In genomic region chr21:46456750-46457149, GRCh38 we compare ENCODE assay signal across 12 cellular contexts. TPM values are rescaled to one million over a fixed set of nuclear protein-coding genes. Genes with fewer than 3 reads are reported as not detected.
DNase-seq lines count a peak whose midpoint lies in the region; ATAC-seq, FAIRE-seq and TF ChIP-seq lines count a peak whose summit lies in the region.
"Had no signal": no experiment of that assay in that cellular context is flagged by ENCODE, and none has a peak within 500 bp of the region (broad histone marks: within the 10 kb centered on the region; RNA-seq: fewer than 3 reads in every experiment).

No MANE protein-coding gene starts in this region.

- H3K36me3 Mint-ChIP-seq in CD4-positive, CD25-positive, alpha-beta regulatory T cell: no peaks in the 10 kb centered on the region
- peaks cover 7% of the 10 kb centered on the region for H3K36me3 Mint-ChIP-seq in astrocyte (ENCODE audit: low read depth, unreplicated experiment)

- peaks cover 17 to 61% (median 43%) of the 10 kb centered on the region in 4 donors for H3K4me1 Mint-ChIP-seq in CD4-positive, CD25-positive, alpha-beta regulatory T cell
- peaks cover 18% of the 10 kb centered on the region for H3K4me1 Mint-ChIP-seq in astrocyte (ENCODE audit: low read depth, unreplicated experiment)

- no peaks in the 10 kb centered on the region for H3K9me3 ChIP-seq in CD4-positive, CD25-positive, alpha-beta regulatory T cell (ENCODE audit: control insufficient read depth in 2 of 2, low read length in 2 of 2)
- H3K9me3 ChIP-seq in HEK293 (ENCODE audit: control insufficient read depth, insufficient read depth, low read depth, low read length): no peaks in the 10 kb centered on the region
- H3K9me3 ChIP-seq in astrocyte (ENCODE audit: insufficient read depth, low read depth, low read length): no peaks in the 10 kb centered on the region
- no peaks in the 10 kb centered on the region for H3K9me3 ChIP-seq in muscle layer of duodenum (ENCODE audit: control insufficient read depth in 1 of 2, low read length in 2 of 2)
- no peaks in the 10 kb centered on the region for H3K9me3 ChIP-seq in ovary
- H3K9me3 ChIP-seq: thoracic aorta had no signal

- no peak for TF ChIP-seq POLR2A in ovary (IDR thresholded peaks at IDR 0.05)

- DNase-seq in CD4-positive, CD25-positive, alpha-beta regulatory T cell: no peak
- DNase-seq in astrocyte (ENCODE audit: low read depth): no peak
- DNase-seq in ovary: no peak
- no peak for DNase-seq in nucleus accumbens (lab: John Stamatoyannopoulos, UW)
- DNase-seq: NCI-H1694; occipital lobe; stimulated activated CD4-positive, alpha-beta T cell treated with anti-CD3 and anti-CD28 coated beads, Interleukin-2, amount 100 ng/mL, for 48 hours had no signal

- peaks cover 22% of the 10 kb centered on the region for H4K20me1 ChIP-seq in astrocyte (ENCODE audit: insufficient read depth, low read length)

- H3K27ac Mint-ChIP-seq in CD4-positive, CD25-positive, alpha-beta regulatory T cell: peak overlapping the region; percentile 38 to 93 (median 69)
- H3K27ac Mint-ChIP-seq in astrocyte (ENCODE audit: unreplicated experiment): no peak overlapping the region

- POLR2A ChIA-PET in HEK293 (lab: Yijun Ruan, JAX): interaction anchor here (1.2 to 1.6 kb wide), 3 partner anchors 9 to 179 kb away, joined by 3 to 8 read pairs (median 4); partner anchors contain the start of gene PRMT2

- TF ChIP-seq CTCF in HEK293 (tag by site-specific recombination; IDR thresholded peaks at IDR 0.05): no peak
- no peak for TF ChIP-seq CTCF in astrocyte (IDR thresholded peaks at IDR 0.05; ENCODE audit: insufficient read depth, low read depth, low read length)
- TF ChIP-seq CTCF in ovary (IDR thresholded peaks at IDR 0.05): no peak

- no peaks in the 10 kb centered on the region for H3K27me3 ChIP-seq in CD4-positive, CD25-positive, alpha-beta regulatory T cell (ENCODE audit: control insufficient read depth, insufficient read depth, low read length)
- H3K27me3 ChIP-seq in astrocyte (ENCODE audit: insufficient read depth, low read length) (no peaks in the 10 kb centered on the region), muscle layer of duodenum (ENCODE audit: low read depth, low read length) (no peaks in the 10 kb centered on the region), ovary (no peaks in the 10 kb centered on the region)

- no peak overlapping the region for H3K4me2 ChIP-seq in astrocyte (ENCODE audit: low read length)

- CTCF ChIA-PET in HEK293 (lab: Yijun Ruan, JAX): interaction anchor here (0.6 to 1.9 kb wide), 2 partner anchors 180 to 304 kb away, joined by 5 to 6 read pairs; no protein-coding TSS in a partner anchor

- H3K36me3 ChIP-seq in CD4-positive, CD25-positive, alpha-beta regulatory T cell (ENCODE audit: control insufficient read depth, insufficient read depth, low read length): peaks cover 10% of the 10 kb centered on the region
- H3K36me3 ChIP-seq in HEK293 (ENCODE audit: control insufficient read depth in 2 of 2, insufficient read depth in 1 of 2, low read length in 2 of 2) (peaks cover 10 to 30% of the 10 kb centered on the region in 2 experiments; a peak in 2 of 3 replicates), astrocyte (ENCODE audit: insufficient read depth, low read length) (no peaks in the 10 kb centered on the region), muscle layer of duodenum (ENCODE audit: control insufficient read depth in 1 of 2, insufficient read depth in 2 of 2, low read length in 2 of 2) (no peaks in the 10 kb centered on the region), ovary (no peaks in the 10 kb centered on the region)
- H3K36me3 ChIP-seq: thoracic aorta had no signal

- H3K79me2 ChIP-seq in astrocyte (ENCODE audit: insufficient read depth, low read length): peaks cover 50% of the 10 kb centered on the region

- H3K4me1 ChIP-seq in CD4-positive, CD25-positive, alpha-beta regulatory T cell (ENCODE audit: control insufficient read depth, insufficient read depth, low read length, poor library complexity, severe bottlenecking): peaks cover 35% of the 10 kb centered on the region
- H3K4me1 ChIP-seq in HEK293 (ENCODE audit: control insufficient read depth, insufficient read depth, low read length) (0 out of 2 replicates have a peak, but pooled peaks cover 3% of the 10 kb centered on the region), astrocyte (ENCODE audit: insufficient read depth, low read length) (peaks cover 32% of the 10 kb centered on the region), muscle layer of duodenum (ENCODE audit: control insufficient read depth in 1 of 2, insufficient read depth in 2 of 2, low read length in 2 of 2) (peaks cover 9 to 41% of the 10 kb centered on the region in 2 donors), ovary (ENCODE audit: insufficient read depth) (peaks cover 9% of the 10 kb centered on the region)

- intact Hi-C loops in ovary (cut with DNase I): no loop called here

- ATAC-seq in CD4-positive, CD25-positive, alpha-beta regulatory T cell (ENCODE audit: low read depth in 2 of 2): no peak
- no peak for ATAC-seq in GM21825 (IDR thresholded peaks at IDR 0.05; ENCODE audit: unreplicated experiment)

- H3K4me3 ChIP-seq in CD4-positive, CD25-positive, alpha-beta regulatory T cell (ENCODE audit: low read depth, low read length): no peak overlapping the region
- no peak overlapping the region for H3K4me3 ChIP-seq in HEK293 (ENCODE audit: low read depth, low read length)
- H3K4me3 ChIP-seq in astrocyte (ENCODE audit: insufficient read depth, low read depth, low read length): no peak overlapping the region
- no peak overlapping the region for H3K4me3 ChIP-seq in muscle layer of duodenum (ENCODE audit: low read depth in 1 of 2, low read length in 2 of 2)
- no peak overlapping the region for H3K4me3 ChIP-seq in ovary

- 88 to 93% (median 89%) methylated on average over 4 of the region's 4 CpGs for WGBS in ovary, 3 donors

- H3K9me3 Mint-ChIP-seq in CD4-positive, CD25-positive, alpha-beta regulatory T cell: no peaks in the 10 kb centered on the region
- no peaks in the 10 kb centered on the region for H3K9me3 Mint-ChIP-seq in astrocyte (ENCODE audit: unreplicated experiment)

- H3K27me3 Mint-ChIP-seq in CD4-positive, CD25-positive, alpha-beta regulatory T cell: no peaks in the 10 kb centered on the region
- no peaks in the 10 kb centered on the region for H3K27me3 Mint-ChIP-seq in astrocyte (ENCODE audit: low read depth, unreplicated experiment)

- peak overlapping the region; percentile 85 to 97 (median 94) for H3K4me3 Mint-ChIP-seq in CD4-positive, CD25-positive, alpha-beta regulatory T cell
- H3K4me3 Mint-ChIP-seq in astrocyte (ENCODE audit: unreplicated experiment): peak overlapping the region; percentile 68

- FAIRE-seq in astrocyte (lab: Jason Lieb, UNC): no peak
- FAIRE-seq: endometrium had no signal

- H3K9ac ChIP-seq in astrocyte (ENCODE audit: low read length): no peak overlapping the region

- peak overlapping the region; percentile 30 for H3K27ac ChIP-seq in CD4-positive, CD25-positive, alpha-beta regulatory T cell (ENCODE audit: insufficient read depth, low read length, poor library complexity, severe bottlenecking)
- H3K27ac ChIP-seq in HEK293 (ENCODE audit: extremely low read depth, low read depth, low read length): no peak overlapping the region
- no peak overlapping the region for H3K27ac ChIP-seq in astrocyte (ENCODE audit: low read depth, low read length)
- H3K27ac ChIP-seq in muscle layer of duodenum (ENCODE audit: low read length): peak overlapping the region; percentile 14
- H3K27ac ChIP-seq in ovary: no peak overlapping the region
- H3K27ac ChIP-seq: thoracic aorta had no signal

- no peak for TF ChIP-seq EP300 in ovary (IDR thresholded peaks at IDR 0.05)

- H2AFZ ChIP-seq in astrocyte (ENCODE audit: low read depth, low read length): no peak overlapping the region

TF ChIP-seq in HEK293, 187 proteins besides CTCF, POLR2A, EP300 and RAD21 (continues in another document):
- no peak for TF ChIP-seq ZNF645 (tag by site-specific recombination; IDR thresholded peaks at IDR 0.05)
- no peak for TF ChIP-seq PRDM10 (tag by site-specific recombination; IDR thresholded peaks at IDR 0.05)
- TF ChIP-seq FEZF1 (tag by site-specific recombination; IDR thresholded peaks at IDR 0.05): no peak
- no peak for TF ChIP-seq ZNF266 (tag by site-specific recombination; IDR thresholded peaks at IDR 0.05; ENCODE audit: low read depth)

RNA-seq across cellular contexts. Expression of gene DIP2A, which starts 1.9 kb away (rescaled TPM):
- total RNA-seq in CD4-positive, CD25-positive, alpha-beta regulatory T cell: 125 TPM
- 10 to 100 TPM; 12.6 to 24.8 (median 16.6) TPM for polyA plus RNA-seq in CD4-positive, CD25-positive, alpha-beta regulatory T cell
- total RNA-seq in astrocyte: 33.0 and 35.4 TPM in 2 replicates
- total RNA-seq in ovary: 10 to 100 TPM; 27.0 to 40.3 (median 36.2) TPM
- 10 to 100 TPM; 20.5 to 21.3 TPM for polyA plus RNA-seq in ovary

Comparison
In these comparisons a context has a peak if more than half of its experiments do, and no peak if none do; other contexts are left out.
1. H3K27ac ChIP-seq: peak in CD4-positive, CD25-positive, alpha-beta regulatory T cell (single experiment) and muscle layer of duodenum (single experiment); none in HEK293 (single experiment), astrocyte (single experiment) and ovary (0 of 2).